In the genomic region with DNA sequence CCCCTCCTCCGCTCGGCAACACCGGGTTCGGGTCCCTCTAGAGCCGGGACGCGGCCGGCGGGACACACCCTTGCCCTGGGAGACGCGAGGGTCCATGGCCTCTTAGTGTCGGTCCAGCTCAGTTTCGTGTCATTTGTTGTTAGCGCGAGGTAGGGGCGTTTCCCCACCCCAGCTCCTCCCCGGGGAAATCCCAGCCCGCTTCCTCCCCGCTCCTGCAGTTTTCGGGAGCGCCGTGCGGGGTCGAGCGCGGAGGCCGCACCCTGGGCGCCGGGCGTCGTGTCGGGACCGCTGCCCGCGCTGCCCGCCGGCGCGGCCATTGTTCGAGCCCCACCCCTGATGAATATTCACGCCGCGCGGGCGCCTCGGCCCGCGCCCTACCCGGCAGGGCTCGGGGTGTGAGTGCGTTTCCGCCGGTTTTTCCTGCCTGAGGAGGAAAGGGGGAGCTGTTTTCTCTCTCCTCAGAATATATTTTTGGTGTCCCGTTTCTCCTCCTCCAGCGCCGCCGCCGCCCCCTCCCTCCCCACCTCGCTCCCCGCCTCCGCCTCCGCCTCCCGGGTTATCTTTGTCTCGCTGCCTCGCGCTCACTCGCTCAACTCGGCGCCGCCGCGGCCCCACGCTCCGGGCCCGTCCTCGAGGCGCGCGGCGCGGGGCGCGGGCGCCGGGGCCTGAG, we compare ENCODE assay signal across 1 cellular context.
A peak's percentile ranks its signal among the peaks of the same experiment; 100 is the strongest.
TF ChIP-seq lines count a peak whose summit lies in the region.

Gene MAP4K4, plus strand, starts transcription at position 584 of the 670 bp plus-strand sequence. CDS start 374 bp downstream, outside the sequence.

TF ChIP-seq in HepG2, 621 proteins besides CTCF, POLR2A, EP300 and RAD21 (continued from another document and continues in another):
- TF ChIP-seq, protein P1, sequence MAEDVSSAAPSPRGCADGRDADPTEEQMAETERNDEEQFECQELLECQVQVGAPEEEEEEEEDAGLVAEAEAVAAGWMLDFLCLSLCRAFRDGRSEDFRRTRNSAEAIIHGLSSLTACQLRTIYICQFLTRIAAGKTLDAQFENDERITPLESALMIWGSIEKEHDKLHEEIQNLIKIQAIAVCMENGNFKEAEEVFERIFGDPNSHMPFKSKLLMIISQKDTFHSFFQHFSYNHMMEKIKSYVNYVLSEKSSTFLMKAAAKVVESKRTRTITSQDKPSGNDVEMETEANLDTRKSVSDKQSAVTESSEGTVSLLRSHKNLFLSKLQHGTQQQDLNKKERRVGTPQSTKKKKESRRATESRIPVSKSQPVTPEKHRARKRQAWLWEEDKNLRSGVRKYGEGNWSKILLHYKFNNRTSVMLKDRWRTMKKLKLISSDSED (CRISPR knock-in tag; IDR thresholded peaks at IDR 0.05), result no peak
- TF ChIP-seq XRCC5 (optimal IDR thresholded peaks at IDR 0.05; ENCODE audit: low read length) (peak; percentile 58), ZNF468 (CRISPR knock-in tag; IDR thresholded peaks at IDR 0.05) (no peak), ZSCAN21 (CRISPR knock-in tag; IDR thresholded peaks at IDR 0.05; ENCODE audit: borderline replicate concordance) (peak; percentile 85), ZEB1 (IDR thresholded peaks at IDR 0.05; ENCODE audit: insufficient replicate concordance, low read depth) (peak; percentile 29), TARDBP (CRISPR knock-in tag; IDR thresholded peaks at IDR 0.05) (peak; percentile 66; the same call in 1 of the 2 replicates), ZNF644 (CRISPR knock-in tag; IDR thresholded peaks at IDR 0.05; ENCODE audit: low read depth) (no peak), SIX1 (CRISPR knock-in tag; IDR thresholded peaks at IDR 0.05; ENCODE audit: borderline replicate concordance) (0 out of 2 replicates have a peak, but pooled peaks have one; percentile 48), RBFOX2 (IDR thresholded peaks at IDR 0.05; ENCODE audit: low read depth, low read length) (peak; percentile 90), ZNF234 (CRISPR knock-in tag; conservative IDR thresholded peaks at IDR 0.05) (0 out of 2 replicates have a peak, but pooled peaks have one; percentile 48), ZNF431 (CRISPR knock-in tag; IDR thresholded peaks at IDR 0.05; ENCODE audit: borderline replicate concordance, low read depth) (peak; percentile 48; the same call in 1 of the 2 replicates), KLF12 (CRISPR knock-in tag; IDR thresholded peaks at IDR 0.05; ENCODE audit: borderline replicate concordance) (peak; percentile 72; the same call in 1 of the 2 replicates), MXD3 (CRISPR knock-in tag; IDR thresholded peaks at IDR 0.05) (peak; percentile 67; the same call in 1 of the 2 replicates), MTA3 (CRISPR knock-in tag; IDR thresholded peaks at IDR 0.05) (no peak), ZFP36L2 (CRISPR knock-in tag; IDR thresholded peaks at IDR 0.05) (peak; percentile 51; the same call in 1 of the 2 replicates), DR1 (CRISPR knock-in tag; IDR thresholded peaks at IDR 0.05) (0 out of 2 replicates have a peak, but pooled peaks have one; percentile 26), ZNF138 (CRISPR knock-in tag; IDR thresholded peaks at IDR 0.05; ENCODE audit: low read depth) (peak; percentile 83; the same call in 1 of the 2 replicates), ZC3H13 (CRISPR knock-in tag; IDR thresholded peaks at IDR 0.05) (peak; percentile 77; the same call in 1 of the 2 replicates), ARID5B (CRISPR knock-in tag; IDR thresholded peaks at IDR 0.05) (peak; percentile 54), ZBTB26 (CRISPR knock-in tag; IDR thresholded peaks at IDR 0.05; ENCODE audit: borderline replicate concordance) (peak; percentile 70), AKAP8 (CRISPR knock-in tag; IDR thresholded peaks at IDR 0.05) (no peak), POLR2G (IDR thresholded peaks at IDR 0.05; ENCODE audit: low read depth, low read length) (peak; percentile 79), NONO (IDR thresholded peaks at IDR 0.05) (no peak), NONO (CRISPR knock-in tag; conservative IDR thresholded peaks at IDR 0.05) (peak; percentile 87), BORCS8-MEF2B (CRISPR knock-in tag; IDR thresholded peaks at IDR 0.05) (peak; percentile 86), HOXA9 (CRISPR knock-in tag; IDR thresholded peaks at IDR 0.05; ENCODE audit: borderline replicate concordance) (peak; percentile 84; the same call in 1 of the 2 replicates), ARHGAP35 (CRISPR knock-in tag; IDR thresholded peaks at IDR 0.05; ENCODE audit: borderline replicate concordance) (0 out of 2 replicates have a peak, but pooled peaks have one; percentile 16), MEIS2 (CRISPR knock-in tag; IDR thresholded peaks at IDR 0.05) (peak; percentile 42), CEBPB (IDR thresholded peaks at IDR 0.05; ENCODE audit: borderline replicate concordance, low read depth, low read length) (no peak), FOXA3 (CRISPR knock-in tag; IDR thresholded peaks at IDR 0.05) (0 out of 2 replicates have a peak, but pooled peaks have one; percentile 36), ZNF33A (CRISPR knock-in tag; IDR thresholded peaks at IDR 0.05; ENCODE audit: borderline replicate concordance) (no peak), ZNF180 (CRISPR knock-in tag; IDR thresholded peaks at IDR 0.05; ENCODE audit: borderline replicate concordance, low read depth) (no peak), ZBTB46 (CRISPR knock-in tag; IDR thresholded peaks at IDR 0.05; ENCODE audit: borderline replicate concordance) (no peak), MED1 (CRISPR knock-in tag; IDR thresholded peaks at IDR 0.05) (peak; percentile 56; the same call in 1 of the 2 replicates), ZNF530 (CRISPR knock-in tag; IDR thresholded peaks at IDR 0.05; ENCODE audit: low read depth) (no peak), KDM3A (CRISPR knock-in tag; IDR thresholded peaks at IDR 0.05; ENCODE audit: low read depth) (0 out of 2 replicates have a peak, but pooled peaks have one; percentile 45), ZNF383 (CRISPR knock-in tag; IDR thresholded peaks at IDR 0.05; ENCODE audit: borderline replicate concordance) (no peak), HNF4A (CRISPR knock-in tag; IDR thresholded peaks at IDR 0.05) (peak; percentile 3; the same call in 1 of the 2 replicates), FOXC1 (CRISPR knock-in tag; IDR thresholded peaks at IDR 0.05; ENCODE audit: borderline replicate concordance) (0 out of 2 replicates have a peak, but pooled peaks have one; percentile 39), ZFP82 (CRISPR knock-in tag; IDR thresholded peaks at IDR 0.05; ENCODE audit: borderline replicate concordance) (peak; percentile 64; the same call in 1 of the 2 replicates), HIVEP1 (CRISPR knock-in tag; IDR thresholded peaks at IDR 0.05) (peak; percentile 93), NRL (CRISPR knock-in tag; IDR thresholded peaks at IDR 0.05; ENCODE audit: borderline replicate concordance) (no peak), TAF1 (CRISPR knock-in tag; IDR thresholded peaks at IDR 0.05) (peak; percentile 69), HOXD1 (CRISPR knock-in tag; IDR thresholded peaks at IDR 0.05) (no peak), PHF5A (CRISPR knock-in tag; IDR thresholded peaks at IDR 0.05; ENCODE audit: low read depth, unreplicated experiment) (no peak)
- TF ChIP-seq, protein P2, sequence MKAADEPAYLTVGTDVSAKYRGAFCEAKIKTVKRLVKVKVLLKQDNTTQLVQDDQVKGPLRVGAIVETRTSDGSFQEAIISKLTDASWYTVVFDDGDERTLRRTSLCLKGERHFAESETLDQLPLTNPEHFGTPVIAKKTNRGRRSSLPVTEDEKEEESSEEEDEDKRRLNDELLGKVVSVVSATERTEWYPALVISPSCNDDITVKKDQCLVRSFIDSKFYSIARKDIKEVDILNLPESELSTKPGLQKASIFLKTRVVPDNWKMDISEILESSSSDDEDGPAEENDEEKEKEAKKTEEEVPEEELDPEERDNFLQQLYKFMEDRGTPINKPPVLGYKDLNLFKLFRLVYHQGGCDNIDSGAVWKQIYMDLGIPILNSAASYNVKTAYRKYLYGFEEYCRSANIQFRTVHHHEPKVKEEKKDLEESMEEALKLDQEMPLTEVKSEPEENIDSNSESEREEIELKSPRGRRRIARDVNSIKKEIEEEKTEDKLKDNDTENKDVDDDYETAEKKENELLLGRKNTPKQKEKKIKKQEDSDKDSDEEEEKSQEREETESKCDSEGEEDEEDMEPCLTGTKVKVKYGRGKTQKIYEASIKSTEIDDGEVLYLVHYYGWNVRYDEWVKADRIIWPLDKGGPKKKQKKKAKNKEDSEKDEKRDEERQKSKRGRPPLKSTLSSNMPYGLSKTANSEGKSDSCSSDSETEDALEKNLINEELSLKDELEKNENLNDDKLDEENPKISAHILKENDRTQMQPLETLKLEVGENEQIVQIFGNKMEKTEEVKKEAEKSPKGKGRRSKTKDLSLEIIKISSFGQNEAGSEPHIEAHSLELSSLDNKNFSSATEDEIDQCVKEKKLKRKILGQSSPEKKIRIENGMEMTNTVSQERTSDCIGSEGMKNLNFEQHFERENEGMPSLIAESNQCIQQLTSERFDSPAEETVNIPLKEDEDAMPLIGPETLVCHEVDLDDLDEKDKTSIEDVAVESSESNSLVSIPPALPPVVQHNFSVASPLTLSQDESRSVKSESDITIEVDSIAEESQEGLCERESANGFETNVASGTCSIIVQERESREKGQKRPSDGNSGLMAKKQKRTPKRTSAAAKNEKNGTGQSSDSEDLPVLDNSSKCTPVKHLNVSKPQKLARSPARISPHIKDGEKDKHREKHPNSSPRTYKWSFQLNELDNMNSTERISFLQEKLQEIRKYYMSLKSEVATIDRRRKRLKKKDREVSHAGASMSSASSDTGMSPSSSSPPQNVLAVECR (CRISPR knock-in tag; IDR thresholded peaks at IDR 0.05; ENCODE audit: borderline replicate concordance), result peak; percentile 81
- TF ChIP-seq, protein P3, sequence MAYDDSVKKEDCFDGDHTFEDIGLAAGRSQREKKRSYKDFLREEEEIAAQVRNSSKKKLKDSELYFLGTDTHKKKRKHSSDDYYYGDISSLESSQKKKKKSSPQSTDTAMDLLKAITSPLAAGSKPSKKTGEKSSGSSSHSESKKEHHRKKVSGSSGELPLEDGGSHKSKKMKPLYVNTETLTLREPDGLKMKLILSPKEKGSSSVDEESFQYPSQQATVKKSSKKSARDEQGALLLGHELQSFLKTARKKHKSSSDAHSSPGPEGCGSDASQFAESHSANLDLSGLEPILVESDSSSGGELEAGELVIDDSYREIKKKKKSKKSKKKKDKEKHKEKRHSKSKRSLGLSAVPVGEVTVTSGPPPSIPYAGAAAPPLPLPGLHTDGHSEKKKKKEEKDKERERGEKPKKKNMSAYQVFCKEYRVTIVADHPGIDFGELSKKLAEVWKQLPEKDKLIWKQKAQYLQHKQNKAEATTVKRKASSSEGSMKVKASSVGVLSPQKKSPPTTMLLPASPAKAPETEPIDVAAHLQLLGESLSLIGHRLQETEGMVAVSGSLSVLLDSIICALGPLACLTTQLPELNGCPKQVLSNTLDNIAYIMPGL (CRISPR knock-in tag; IDR thresholded peaks at IDR 0.05; ENCODE audit: borderline replicate concordance in 1 of 2, low read depth in 1 of 2), result peak in 1 of 2 experiments; percentile 64; a peak in 3 of 4 replicates
- TF ChIP-seq, protein P4, sequence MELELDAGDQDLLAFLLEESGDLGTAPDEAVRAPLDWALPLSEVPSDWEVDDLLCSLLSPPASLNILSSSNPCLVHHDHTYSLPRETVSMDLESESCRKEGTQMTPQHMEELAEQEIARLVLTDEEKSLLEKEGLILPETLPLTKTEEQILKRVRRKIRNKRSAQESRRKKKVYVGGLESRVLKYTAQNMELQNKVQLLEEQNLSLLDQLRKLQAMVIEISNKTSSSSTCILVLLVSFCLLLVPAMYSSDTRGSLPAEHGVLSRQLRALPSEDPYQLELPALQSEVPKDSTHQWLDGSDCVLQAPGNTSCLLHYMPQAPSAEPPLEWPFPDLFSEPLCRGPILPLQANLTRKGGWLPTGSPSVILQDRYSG (CRISPR knock-in tag; IDR thresholded peaks at IDR 0.05), result peak; percentile 44
